In the genomic region with DNA sequence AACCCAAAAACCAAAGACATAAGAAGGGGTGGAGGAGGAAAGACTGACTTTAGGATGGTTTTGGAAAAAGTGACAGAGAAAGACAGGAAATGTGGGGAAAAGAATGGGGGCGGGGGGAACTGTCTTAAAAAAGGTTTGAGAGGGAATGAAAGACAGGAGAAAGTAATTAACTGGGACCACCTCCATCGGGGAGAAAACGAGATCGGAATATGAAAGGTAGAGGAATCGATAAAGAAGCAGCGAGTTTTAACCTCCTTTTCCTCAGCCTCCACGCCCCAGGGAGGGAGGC, we compare ENCODE assay signal across 8 cellular contexts. TPM values are rescaled to one million over a fixed set of nuclear protein-coding genes. Genes with fewer than 3 reads are reported as not detected.
A peak's percentile ranks its signal among the peaks of the same experiment; 100 is the strongest.
DNase-seq lines count a peak whose midpoint lies in the region; ATAC-seq, FAIRE-seq and TF ChIP-seq lines count a peak whose summit lies in the region.

No MANE protein-coding gene starts in this region.

- H3K23ac ChIP-seq in IMR-90 (ENCODE audit: low read depth, low read length) = peak overlapping the region; percentile 83

- FAIRE-seq in GM19239 (lab: Jason Lieb, UNC) = no peak

- H3K4me2 ChIP-seq in IMR-90 (ENCODE audit: low read depth, low read length) = peak overlapping the region; percentile 76

- no peaks in the 10 kb centered on the region; the same call in 1 of the 2 replicates for H4K20me1 ChIP-seq in IMR-90 (ENCODE audit: insufficient read depth, low read length)

- DNase-seq in BJ (ENCODE audit: low read depth) = no peak
- DNase-seq in IMR-90 = no peak
- DNase-seq in cardiac fibroblast (ENCODE audit: low read depth in 2 of 2) = peak in 1 of 2 donors; percentile 17
- no peak for DNase-seq in EL
- no peak for DNase-seq in NCI-H82 (lab: John Stamatoyannopoulos, UW)
- DNase-seq in GM19239 (ENCODE audit: insufficient read length, low spot score) = no peak

- POLR2A ChIA-PET in BJ (lab: Charles Lee) (interaction anchor here (0.7 kb wide), 3 partner anchors 336 to 420 kb away, joined by 3 to 5 read pairs (median 4); a partner anchor contains a TSS), IMR-90 (lab: Charles Lee; ENCODE audit: unreplicated experiment) (interaction anchor here (0.7 kb wide), 1 partner anchor 52 kb away, joined by 3 read pairs; no protein-coding TSS in a partner anchor)

- H2AFZ ChIP-seq in IMR-90 (replicated peaks; ENCODE audit: low read length, poor library complexity) = peak overlapping the region; percentile 98

- intact Hi-C loops in IMR-90 (cut with micrococcal nuclease) = loop anchor here (2.0 to 10.0 kb wide), 5 partner anchors 46 to 469 kb away; a partner anchor contains a TSS

- H3K27ac ChIP-seq in IMR-90 (ENCODE audit: insufficient read depth, low read length) = peak overlapping the region; percentile 99
- peak overlapping the region; percentile 95 for H3K27ac ChIP-seq in muscle layer of duodenum (ENCODE audit: low read length)

- peak overlapping the region; percentile 97 for H2AK9ac ChIP-seq in IMR-90 (replicated peaks; ENCODE audit: low read depth, low read length, poor library complexity)

- BruUV-seq in IMR-90 (replicated peaks; lab: Mats Ljungman, UMichigan) = TSS peak; percentile 78

- H3K79me1 ChIP-seq in IMR-90 (ENCODE audit: low read depth in 1 of 2, low read length in 2 of 2) = peaks cover 18 to 43% of the 10 kb centered on the region in 2 experiments

- H3K9ac ChIP-seq in IMR-90 (ENCODE audit: low read depth, low read length) = peak overlapping the region; percentile 83

- H2BK5ac ChIP-seq in IMR-90 (ENCODE audit: low read depth, low read length, poor library complexity, severe bottlenecking) = peak overlapping the region; percentile 94

- peak overlapping the region; percentile 99 for H3K4ac ChIP-seq in IMR-90 (ENCODE audit: low read depth, low read length)

- H4K91ac ChIP-seq in IMR-90 (ENCODE audit: insufficient read depth, low read depth, low read length) = peak overlapping the region; percentile 96

- peak overlapping the region; percentile 94 for H4K5ac ChIP-seq in IMR-90 (ENCODE audit: low read depth, low read length)

- H3K56ac ChIP-seq in IMR-90 (ENCODE audit: extremely low read depth, insufficient read depth, low read length) = peak overlapping the region; percentile 98

- no peak overlapping the region for H2AK5ac ChIP-seq in IMR-90 (ENCODE audit: low read depth, low read length)

- H2BK15ac ChIP-seq in IMR-90 (ENCODE audit: low read depth, low read length) = peak overlapping the region; percentile 75

- in situ Hi-C loops in IMR-90 (cut with MboI; ENCODE audit: low sequenced_read_pairs) = no loop called here

- peak overlapping the region; percentile 91 for H3K14ac ChIP-seq in IMR-90 (replicated peaks; ENCODE audit: low read depth, low read length)

- H3K27me3 ChIP-seq in BJ (ENCODE audit: control insufficient read depth, insufficient read depth, low read length) (no peaks in the 10 kb centered on the region), IMR-90 (ENCODE audit: control insufficient read depth, insufficient read depth, low read length) (no peaks in the 10 kb centered on the region), muscle layer of duodenum (ENCODE audit: low read depth, low read length) (no peaks in the 10 kb centered on the region)

- TF ChIP-seq POLR2A in IMR-90 (IDR thresholded peaks at IDR 0.05; ENCODE audit: low read depth, low read length) = no peak

- H3K4me3 ChIP-seq in BJ (ENCODE audit: low read depth, low read length) = peak overlapping the region; percentile 98
- H3K4me3 ChIP-seq in IMR-90 (ENCODE audit: insufficient read depth, low read depth, low read length) = peak overlapping the region; percentile 86
- H3K4me3 ChIP-seq in cardiac fibroblast (replicated peaks in 1 of 2; ENCODE audit: low read depth in 2 of 2, low read length in 2 of 2) = peak overlapping the region; percentile 85 to 91
- peak overlapping the region; percentile 82 to 92 for H3K4me3 ChIP-seq in muscle layer of duodenum (ENCODE audit: low read depth in 1 of 2, low read length in 2 of 2)

- H3K18ac ChIP-seq in IMR-90 (ENCODE audit: low read depth, low read length) = peak overlapping the region; percentile 72

- H2BK120ac ChIP-seq in IMR-90 (ENCODE audit: low read depth, low read length) = peak overlapping the region; percentile 97

- dilution Hi-C loops in IMR-90 (cut with HindIII; ENCODE audit: low sequenced_read_pairs, unreplicated experiment) = no loop called here

- no peaks in the 10 kb centered on the region for H3K9me3 ChIP-seq in IMR-90 (ENCODE audit: control insufficient read depth, insufficient read depth, low read length)
- no peaks in the 10 kb centered on the region for H3K9me3 ChIP-seq in muscle layer of duodenum (ENCODE audit: control insufficient read depth in 1 of 2, low read length in 2 of 2)

- no peak for TF ChIP-seq RAD21 in IMR-90 (IDR thresholded peaks at IDR 0.05; ENCODE audit: low read length)

- CTCF ChIA-PET in BJ (lab: Yijun Ruan, JAX) (interaction anchor here (1.0 kb wide), 1 partner anchor 74 kb away, joined by 3 read pairs; no protein-coding TSS in a partner anchor), IMR-90 (lab: Yijun Ruan, JAX) (interaction anchor here (1.5 kb wide), 1 partner anchor 102 kb away, joined by 3 read pairs; no protein-coding TSS in a partner anchor)

- 0% methylated on average over 1 of the region's 7 CpGs; no CpG with 5 or more reads in 1 of the 2 experiments for WGBS in IMR-90 (ENCODE audit: extremely low coverage in 2 of 2, insufficient read length in 1 of 2), 2 experiments

- 0 out of 2 replicates have a peak, but pooled peaks cover 1% of the 10 kb centered on the region for H3K4me1 ChIP-seq in IMR-90 (ENCODE audit: control insufficient read depth, insufficient read depth, low read length)
- peaks cover 13 to 20% of the 10 kb centered on the region in 2 donors for H3K4me1 ChIP-seq in muscle layer of duodenum (ENCODE audit: control insufficient read depth in 1 of 2, insufficient read depth in 2 of 2, low read length in 2 of 2)

- TF ChIP-seq CTCF in BJ (IDR thresholded peaks at IDR 0.05; ENCODE audit: insufficient read depth, low read depth, low read length) (no peak), IMR-90 (conservative IDR thresholded peaks at IDR 0.05; ENCODE audit: low read depth, low read length) (no peak), cardiac fibroblast (IDR thresholded peaks at IDR 0.05; ENCODE audit: low read depth, low read length) (no peak)

- peak overlapping the region; percentile 97 to 98 for H4K8ac ChIP-seq in IMR-90 (ENCODE audit: low read depth in 2 of 2, low read length in 2 of 2)

- H2BK20ac ChIP-seq in IMR-90 (ENCODE audit: low read depth, low read length) = peak overlapping the region; percentile 48; the same call in 1 of the 2 replicates

- ATAC-seq in IMR-90 (ENCODE audit: low read depth) (no peak), HG03571 (IDR thresholded peaks at IDR 0.05; ENCODE audit: unreplicated experiment) (no peak)

- H3K9me1 ChIP-seq in IMR-90 (ENCODE audit: insufficient read depth, low read length) = peaks cover 4% of the 10 kb centered on the region; the same call in 1 of the 2 replicates

- H3K36me3 ChIP-seq in BJ (ENCODE audit: control insufficient read depth, insufficient read depth, low read length) = no peaks in the 10 kb centered on the region
- no peaks in the 10 kb centered on the region for H3K36me3 ChIP-seq in IMR-90 (ENCODE audit: control insufficient read depth, insufficient read depth, low read length)
- peaks cover 0 to 10% of the 10 kb centered on the region in 2 donors for H3K36me3 ChIP-seq in muscle layer of duodenum (ENCODE audit: control insufficient read depth in 1 of 2, insufficient read depth in 2 of 2, low read length in 2 of 2)

TF ChIP-seq in IMR-90, 13 proteins besides CTCF, POLR2A, EP300 and RAD21:
- TF ChIP-seq CEBPB (IDR thresholded peaks at IDR 0.05; ENCODE audit: low read depth, low read length) (no peak), SMC3 (IDR thresholded peaks at IDR 0.05; ENCODE audit: low read depth, low read length) (no peak), MXI1 (IDR thresholded peaks at IDR 0.05; ENCODE audit: borderline replicate concordance, low read depth, low read length) (no peak), FOS (IDR thresholded peaks at IDR 0.05; ENCODE audit: low read depth, low read length) (no peak)

RNA-seq across cellular contexts. Expression of a gene that starts 0.5 kb away (rescaled TPM):
- 19.3 and 37.3 TPM in 2 replicates for polyA plus RNA-seq in BJ (2011; rRNA removed)
- polyA minus RNA-seq in BJ (2011; rRNA and poly(A)+ RNA removed) = 25.2 and 29.3 TPM in 2 replicates
- 30.6 and 36.9 TPM in 2 replicates for total RNA-seq in IMR-90 (2012; rRNA removed)
- 12.3 and 16.6 TPM in 2 replicates for polyA plus RNA-seq in IMR-90 (2012; rRNA removed)
- 9.7 and 12.1 TPM in 2 replicates for polyA plus RNA-seq in IMR-90 (2012; cell fraction: cytosol; rRNA removed)
- 6.0 and 13.5 TPM in 2 replicates for polyA plus RNA-seq in IMR-90 (2012; cell fraction: nucleus; rRNA removed; ENCODE audit: low replicate concordance)
